ENCODE assay signal across 28 cellular contexts in the genomic region with DNA sequence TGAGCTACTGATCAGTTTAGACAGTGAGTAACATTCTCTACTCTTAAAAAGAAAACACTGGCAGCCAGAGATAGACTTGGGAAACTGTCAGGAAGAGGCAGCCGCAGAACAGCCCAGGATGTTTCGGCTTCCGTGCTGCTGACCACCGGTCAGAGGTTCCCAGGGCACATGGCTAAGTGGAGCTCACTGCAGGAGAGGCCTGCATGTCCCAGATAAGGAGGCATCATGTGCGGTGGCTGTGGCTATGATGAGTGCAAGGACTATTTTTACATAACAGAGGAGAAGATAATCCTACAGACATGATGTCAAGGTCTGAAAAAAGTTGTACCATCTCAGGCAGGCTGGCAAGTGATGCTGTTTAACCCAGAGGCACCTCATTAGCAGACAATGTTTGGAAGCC.
DNase-seq lines count a peak whose midpoint lies in the region; ATAC-seq and TF ChIP-seq lines count a peak whose summit lies in the region.
"Had no signal": no experiment of that assay in that cellular context is flagged by ENCODE, and none has a peak within 500 bp of the region (broad histone marks: within the 10 kb centered on the region; RNA-seq: fewer than 3 reads in every experiment).

No MANE protein-coding gene starts in this region.

- H3K9me3 Mint-ChIP-seq in Caco-2 (ENCODE audit: unreplicated experiment) (peaks cover 44% of the 10 kb centered on the region), endothelial cell (ENCODE audit: unreplicated experiment) (no peaks in the 10 kb centered on the region)
- H3K9me3 Mint-ChIP-seq: activated T-helper 2 cell treated with anti-CD3 and anti-CD28 coated beads, Interferon-gamma antibody, Interleukin-2, Interleukin-4, amounts not matched to agents 10 μg/mL and 5 μg/mL and 100 μg/mL, durations not matched to agents 14 hours and 24 hours and 36 hours had no signal

- H3K36me3 ChIP-seq in Caco-2 (ENCODE audit: control insufficient read depth, insufficient read depth, low read length) (no peaks in the 10 kb centered on the region; the same call in none of the 2 replicates), right atrium auricular region (no peaks in the 10 kb centered on the region)
- H3K36me3 ChIP-seq: brain microvascular endothelial cell, ovary, thoracic aorta had no signal

- H3K4me1 Mint-ChIP-seq in Caco-2 (ENCODE audit: low read depth, unreplicated experiment) (peaks cover 48% of the 10 kb centered on the region), endothelial cell (ENCODE audit: unreplicated experiment) (peaks cover 15% of the 10 kb centered on the region)
- H3K4me1 Mint-ChIP-seq: activated CD4-positive, alpha-beta T cell treated with anti-CD3 and anti-CD28 coated beads for 36 hours; nephron; stimulated activated naive CD8-positive, alpha-beta T cell treated with anti-CD3 and anti-CD28 coated beads, Interleukin-15, amount 100 ng/mL, for 72 hours had no signal

- CTCF ChIA-PET in Caco-2 (lab: Charles Lee), result no interaction called here

- H3K9me3 ChIP-seq in Caco-2 (peaks cover 10% of the 10 kb centered on the region; the same call in 1 of the 2 replicates), right atrium auricular region (no peaks in the 10 kb centered on the region)
- H3K9me3 ChIP-seq: A549, ovary, thoracic aorta had no signal

- no peak for TF ChIP-seq CTCF in Caco-2 (IDR thresholded peaks at IDR 0.05; ENCODE audit: insufficient read depth in 1 of 2, low read depth in 1 of 2, low read length in 1 of 2, severe bottlenecking in 1 of 2, unreplicated experiment in 1 of 2)
- no peak for TF ChIP-seq CTCF in endothelial cell (IDR thresholded peaks at IDR 0.05; ENCODE audit: unreplicated experiment)
- TF ChIP-seq CTCF in right atrium auricular region (IDR thresholded peaks at IDR 0.05), result no peak

- H3K36me3 Mint-ChIP-seq in Caco-2 (ENCODE audit: insufficient read depth, unreplicated experiment) (peaks cover 6% of the 10 kb centered on the region), endothelial cell (ENCODE audit: low read depth, unreplicated experiment) (no peaks in the 10 kb centered on the region)
- H3K36me3 Mint-ChIP-seq: activated naive CD4-positive, alpha-beta T cell treated with anti-CD3 and anti-CD28 coated beads, Interleukin-2, amount 50 U/mL, for 72 hours; CD8-positive, alpha-beta T cell had no signal

- DNase-seq in Caco-2, result no peak
- DNase-seq in endothelial cell (ENCODE audit: low spot score), result peak; percentile 27
- DNase-seq in right atrium auricular region (ENCODE audit: low spot score), result peak; percentile 70
- DNase-seq in retina, result peak; percentile 47
- DNase-seq in DMS79 (lab: John Stamatoyannopoulos, UW), result no peak
- no peak for DNase-seq in sciatic nerve (ENCODE audit: low spot score)
- DNase-seq: activated CD4-positive, alpha-beta T cell treated with anti-CD3 and anti-CD28 coated beads for 36 hours; activated CD8-positive, alpha-beta T cell treated with anti-CD3 and anti-CD28 coated beads for 36 hours; amygdala; brain microvascular endothelial cell; CD8-positive, alpha-beta T cell; DMS 273 treated with DMSO at 0.1 percent for 48 hours; dorsolateral prefrontal cortex; GOT3; NCI-H1694 treated with DMSO at 0.1 percent for 48 hours; NCI-H446 treated with DMSO at 0.1 percent for 48 hours; NCI-H774; ovary; stimulated activated naive CD8-positive, alpha-beta T cell treated with anti-CD3 and anti-CD28 coated beads, Interleukin-15, amount 100 ng/mL, for 72 hours had no signal

- intact Hi-C loops in Caco-2 (cut with micrococcal nuclease; ENCODE audit: unreplicated experiment), result no loop called here
- intact Hi-C loops in sciatic nerve (cut with DNase I), result no loop called here

- POLR2A ChIA-PET in Caco-2 (lab: Charles Lee), result no interaction called here

- H3K27me3 ChIP-seq in Caco-2 (replicated peaks; ENCODE audit: control insufficient read depth, insufficient read depth, low read length) (no peaks in the 10 kb centered on the region), right atrium auricular region (no peaks in the 10 kb centered on the region)
- H3K27me3 ChIP-seq: brain microvascular endothelial cell, ovary had no signal

- H3K27ac ChIP-seq in right atrium auricular region, result peak overlapping the region; percentile 79 to 94
- H3K27ac ChIP-seq: A549, brain microvascular endothelial cell, dorsolateral prefrontal cortex, ovary, RWPE1, thoracic aorta had no signal

- H3K4me1 ChIP-seq in Caco-2 (peaks cover 19% of the 10 kb centered on the region), right atrium auricular region (peaks cover 0 to 15% of the 10 kb centered on the region in 2 donors)
- H3K4me1 ChIP-seq: A549 had no signal

- no peaks in the 10 kb centered on the region for H3K27me3 Mint-ChIP-seq in Caco-2 (ENCODE audit: insufficient read depth, unreplicated experiment)
- H3K27me3 Mint-ChIP-seq in endothelial cell (ENCODE audit: unreplicated experiment), result peaks cover 5% of the 10 kb centered on the region
- H3K27me3 Mint-ChIP-seq: stimulated activated naive CD8-positive, alpha-beta T cell treated with anti-CD3 and anti-CD28 coated beads, Interleukin-15, amount 100 ng/mL, for 72 hours had no signal

- H3K4me3 ChIP-seq in Caco-2 (ENCODE audit: low read depth, low read length) (no peak overlapping the region), right atrium auricular region (no peak overlapping the region)
- H3K4me3 ChIP-seq: A549, dorsolateral prefrontal cortex, ovary, thoracic aorta had no signal

- no peak overlapping the region for H3K4me3 Mint-ChIP-seq in Caco-2 (ENCODE audit: unreplicated experiment)
- H3K4me3 Mint-ChIP-seq in endothelial cell (ENCODE audit: unreplicated experiment), result no peak overlapping the region
- H3K4me3 Mint-ChIP-seq: activated CD4-positive, alpha-beta T cell treated with anti-CD3 and anti-CD28 coated beads for 36 hours; activated CD8-positive, alpha-beta T cell treated with anti-CD3 and anti-CD28 coated beads for 36 hours; CD8-positive, alpha-beta T cell; nephron; stimulated activated naive CD8-positive, alpha-beta T cell treated with anti-CD3 and anti-CD28 coated beads, Interleukin-15, amount 100 ng/mL, for 72 hours; T-helper 1 cell treated with Interleukin-12 subunit alpha and Interleukin-12 subunit beta and Interleukin-4 antibody, amounts not matched to agents 30 μg/mL and 1 μg/mL, for 36 hours had no signal

- ATAC-seq in HG02642 (IDR thresholded peaks at IDR 0.05; ENCODE audit: poor library complexity, unreplicated experiment) (no peak), GM21367 (IDR thresholded peaks at IDR 0.05; ENCODE audit: unreplicated experiment) (no peak), sciatic nerve (no peak)
- ATAC-seq: A549; activated CD4-positive, alpha-beta T cell treated with anti-CD3 and anti-CD28 coated beads for 36 hours; activated CD8-positive, alpha-beta T cell treated with anti-CD3 and anti-CD28 coated beads for 36 hours; activated naive CD4-positive, alpha-beta T cell treated with anti-CD3 and anti-CD28 coated beads, Interleukin-2, amount 50 U/mL, for 72 hours; CD8-positive, alpha-beta T cell; stimulated activated naive CD8-positive, alpha-beta T cell treated with anti-CD3 and anti-CD28 coated beads, Interleukin-15, amount 100 ng/mL, for 72 hours had no signal

- H3K27ac Mint-ChIP-seq in Caco-2 (ENCODE audit: unreplicated experiment) (peak overlapping the region; percentile 4), endothelial cell (ENCODE audit: unreplicated experiment) (peak overlapping the region; percentile 72)
- H3K27ac Mint-ChIP-seq: activated CD4-positive, alpha-beta T cell treated with anti-CD3 and anti-CD28 coated beads for 36 hours; activated CD8-positive, alpha-beta T cell treated with anti-CD3 and anti-CD28 coated beads for 36 hours; activated naive CD4-positive, alpha-beta T cell treated with anti-CD3 and anti-CD28 coated beads, Interleukin-2, amount 50 U/mL, for 72 hours; activated T-helper 2 cell treated with anti-CD3 and anti-CD28 coated beads, Interferon-gamma antibody, Interleukin-2, Interleukin-4, amounts not matched to agents 10 μg/mL and 5 μg/mL and 100 μg/mL, durations not matched to agents 14 hours and 24 hours and 36 hours; CD8-positive, alpha-beta T cell; nephron; stimulated activated naive CD8-positive, alpha-beta T cell treated with anti-CD3 and anti-CD28 coated beads, Interleukin-15, amount 100 ng/mL, for 72 hours; T-helper 1 cell treated with Interleukin-12 subunit alpha and Interleukin-12 subunit beta and Interleukin-4 antibody, amounts not matched to agents 30 μg/mL and 1 μg/mL, for 36 hours had no signal

- no TSS peak for BruUV-seq in Caco-2 (replicated peaks; lab: Mats Ljungman, UMichigan)

Comparison
In these comparisons a context has a peak if more than half of its experiments do, and no peak if none do; other contexts are left out.
1. DNase-seq: peak in endothelial cell (single experiment), right atrium auricular region (single experiment) and retina (single experiment); none in Caco-2 (0 of 2), DMS79 (single experiment) and sciatic nerve (single experiment).